15 cellular contexts compared by ENCODE assay signal in the genomic region with DNA sequence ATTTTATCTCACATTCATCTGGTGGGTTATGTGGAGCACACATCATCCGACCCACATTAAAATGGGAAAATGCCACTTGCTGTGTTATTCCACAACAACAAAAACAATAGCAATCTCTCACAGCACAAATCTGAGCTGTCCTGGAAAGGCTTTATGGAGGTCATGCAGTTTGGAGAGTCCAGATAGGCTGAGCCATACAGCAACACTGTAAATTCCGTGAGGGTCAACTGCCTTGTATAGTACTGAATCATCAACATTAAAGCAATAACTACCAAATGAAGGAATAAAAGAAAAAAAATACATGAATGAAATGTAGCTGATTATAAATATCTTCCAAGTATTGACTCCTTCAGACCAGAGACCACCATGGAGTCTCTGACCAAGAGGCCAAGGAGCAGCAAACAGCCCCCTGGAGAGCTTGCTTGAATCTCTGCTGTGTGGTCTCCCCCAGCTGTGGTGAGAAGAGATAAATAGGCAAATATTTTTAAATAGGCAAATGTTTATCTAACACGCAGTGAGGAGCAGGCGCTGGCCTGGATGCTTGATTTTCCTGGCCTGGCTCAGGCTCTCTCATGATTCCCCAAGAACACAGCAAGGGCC.
A peak's percentile ranks its signal among the peaks of the same experiment; 100 is the strongest.
DNase-seq lines count a peak whose midpoint lies in the region; ATAC-seq lines count a peak whose summit lies in the region.
"Had no signal": no experiment of that assay in that cellular context is flagged by ENCODE, and none has a peak within 500 bp of the region (broad histone marks: within the 10 kb centered on the region; RNA-seq: fewer than 3 reads in every experiment).

No MANE protein-coding gene starts in this region.

- DNase-seq in EH (ENCODE audit: low read depth) = peak; percentile 30
- peak; percentile 2 for DNase-seq in fibroblast of peridontal ligament (ENCODE audit: extremely low read depth)
- no peak for DNase-seq in SHP77 (lab: John Stamatoyannopoulos, UW)
- DNase-seq in globus pallidus (ENCODE audit: low spot score) = no peak
- no peak for DNase-seq in NOMO-1 treated with dmso at 0.1 percent for 144 hours (lab: John Stamatoyannopoulos, UW; ENCODE audit: unreplicated experiment)
- DNase-seq: activated CD4-positive, alpha-beta T cell treated with anti-CD3 and anti-CD28 coated beads, Interleukin-2, amount 50 U/mL, for 1 hour; amygdala; caudate nucleus; esophagus squamous epithelium; glutamatergic neuron; NCI-H82; upper lobe of right lung had no signal

- peak; percentile 7 for ATAC-seq in GM19397 (IDR thresholded peaks at IDR 0.05; ENCODE audit: unreplicated experiment)
- peak; percentile 11 for ATAC-seq in HG02981 (IDR thresholded peaks at IDR 0.05; ENCODE audit: unreplicated experiment)
- ATAC-seq in HG03439 (IDR thresholded peaks at IDR 0.05; ENCODE audit: unreplicated experiment) = no peak
- ATAC-seq: upper lobe of right lung had no signal

Comparison
In these comparisons a context has a peak if more than half of its experiments do, and no peak if none do; other contexts are left out.
1. DNase-seq: peak in EH (single experiment) and fibroblast of peridontal ligament (single experiment); none in SHP77 (0 of 2), globus pallidus (single experiment) and NOMO-1 treated with dmso at 0.1 percent for 144 hours (single experiment).